In the genomic region with DNA sequence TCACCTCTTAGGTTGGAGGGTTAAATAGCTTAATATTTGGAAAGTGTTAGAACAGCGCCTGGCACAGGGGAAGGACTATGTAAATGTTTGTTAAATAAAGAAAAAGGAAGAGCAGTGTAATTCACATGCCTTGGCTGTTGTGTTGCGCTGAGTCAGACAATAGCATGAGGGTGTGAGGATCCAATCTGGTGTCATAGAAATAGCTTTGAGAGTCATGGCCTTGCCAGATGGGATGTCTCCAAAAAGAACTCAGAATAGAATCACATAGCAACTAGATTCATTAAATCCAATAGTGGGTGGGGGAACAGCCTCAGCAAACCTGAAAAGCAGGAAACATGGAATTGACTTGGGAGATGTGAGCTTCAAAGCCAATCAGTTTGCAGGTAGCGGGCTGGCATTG, we compare ENCODE assay signal across 17 cellular contexts. TPM values are rescaled to one million over a fixed set of nuclear protein-coding genes. Genes with fewer than 3 reads are reported as not detected.
A peak's percentile ranks its signal among the peaks of the same experiment; 100 is the strongest.
DNase-seq lines count a peak whose midpoint lies in the region; ATAC-seq, FAIRE-seq and TF ChIP-seq lines count a peak whose summit lies in the region.
"Had no signal": no experiment of that assay in that cellular context is flagged by ENCODE, and none has a peak within 500 bp of the region (broad histone marks: within the 10 kb centered on the region; RNA-seq: fewer than 3 reads in every experiment).

No MANE protein-coding gene starts in this region.

- H4K8ac ChIP-seq in H1 (ENCODE audit: extremely low read depth, insufficient read depth, low read length): no peak overlapping the region

- no peak overlapping the region for H2BK5ac ChIP-seq in H1 (ENCODE audit: low read depth, low read length)

- no peak overlapping the region for H3K14ac ChIP-seq in H1 (ENCODE audit: insufficient read length)

- no peak for TF ChIP-seq EP300 in H1 (IDR thresholded peaks at IDR 0.05; ENCODE audit: borderline replicate concordance in 1 of 2, low read depth in 2 of 2, low read length in 2 of 2)
- TF ChIP-seq EP300 in suprapubic skin (IDR thresholded peaks at IDR 0.05): no peak

- H2BK15ac ChIP-seq in H1 (ENCODE audit: low read length): no peak overlapping the region

- FAIRE-seq in H1 (lab: Jason Lieb, UNC): no peak
- FAIRE-seq in H54 (lab: Jason Lieb, UNC): no peak
- FAIRE-seq: A549, colon had no signal

- intact Hi-C loops in lower lobe of right lung (cut with DNase I): no loop called here

- TF ChIP-seq POLR2A in H1 (IDR thresholded peaks at IDR 0.05; ENCODE audit: control extremely low read depth in 1 of 2, low read depth in 2 of 2, low read length in 2 of 2) (no peak), suprapubic skin (IDR thresholded peaks at IDR 0.05) (no peak), H54 (IDR thresholded peaks at IDR 0.05; ENCODE audit: low read depth, low read length) (no peak)

- H4K91ac ChIP-seq in H1 (replicated peaks; ENCODE audit: insufficient read length, low read length): no peak overlapping the region

- H3K23me2 ChIP-seq in H1 (ENCODE audit: low read depth, low read length): peaks cover 9% of the 10 kb centered on the region

- POLR2A ChIA-PET in H1 (lab: Charles Lee; ENCODE audit: partially characterized antibody): interaction anchor here (1.8 kb wide), 1 partner anchor 9 kb away, joined by 5 read pairs; no protein-coding TSS in a partner anchor

- peaks cover 0 to 8% of the 10 kb centered on the region in 2 experiments for H3K79me2 ChIP-seq in H1 (ENCODE audit: control insufficient read depth in 1 of 2, insufficient read depth in 2 of 2, low read length in 2 of 2)

- H3K23ac ChIP-seq in H1 (ENCODE audit: insufficient read length): no peak overlapping the region

- H3K4me1 ChIP-seq in H1 (replicated peaks in 1 of 4; ENCODE audit: control insufficient read depth in 3 of 4, insufficient read depth in 4 of 4, low read length in 3 of 4): peaks cover 0 to 8% (median 3%) of the 10 kb centered on the region in 4 experiments; a peak in 4 of 7 replicates
- peaks cover 26% of the 10 kb centered on the region for H3K4me1 ChIP-seq in lower lobe of right lung
- peaks cover 28% of the 10 kb centered on the region for H3K4me1 ChIP-seq in suprapubic skin

- peaks cover 0 to 2% of the 10 kb centered on the region in 2 experiments for H4K20me1 ChIP-seq in H1 (replicated peaks in 1 of 2; ENCODE audit: control insufficient read depth in 1 of 2, insufficient read depth in 2 of 2, low read length in 2 of 2)

- ATAC-seq in lower lobe of right lung: peak; percentile 10 to 39
- no peak for ATAC-seq in HG03097 (IDR thresholded peaks at IDR 0.05; ENCODE audit: low FRiP score, unreplicated experiment)
- no peak for ATAC-seq in HG02759 (IDR thresholded peaks at IDR 0.05; ENCODE audit: unreplicated experiment)
- ATAC-seq: A549 had no signal

- H2BK20ac ChIP-seq in H1 (ENCODE audit: low read length): no peak overlapping the region

- no peak for TF ChIP-seq RAD21 in H1 (IDR thresholded peaks at IDR 0.05 in 1 of 2, conservative IDR thresholded peaks at IDR 0.05 in 1 of 2; ENCODE audit: low read depth in 2 of 2, low read length in 2 of 2)

- no peak overlapping the region for H2BK120ac ChIP-seq in H1 (replicated peaks; ENCODE audit: low read depth, low read length)

- peaks cover 4% of the 10 kb centered on the region; the same call in 1 of the 2 replicates for H3K79me1 ChIP-seq in H1 (ENCODE audit: low read depth, low read length)

- H3K27ac ChIP-seq in H1 (ENCODE audit: low read depth, low read length) (no peak overlapping the region), lower lobe of right lung (peak overlapping the region; percentile 37), suprapubic skin (peak overlapping the region; percentile 77)
- H3K27ac ChIP-seq: A549, thyroid gland had no signal

- 80% methylated on average over 3 of the region's 3 CpGs; no CpG with 5 or more reads in 1 of the 2 experiments for WGBS in H1 (ENCODE audit: extremely low coverage in 1 of 2, insufficient coverage in 1 of 2, insufficient read length in 1 of 2, insufficient replicate concordance in 2 of 2, low coverage in 1 of 2, low lambda C conversion rate in 2 of 2, missing lambda C conversion rate in 1 of 2), 2 experiments
- WGBS in suprapubic skin: 48% methylated on average over 3 of the region's 3 CpGs

- TF ChIP-seq CTCF in H1 (IDR thresholded peaks at IDR 0.05; ENCODE audit: control extremely low read depth in 1 of 3, insufficient read depth in 1 of 3, low read depth in 1 of 3, low read length in 3 of 3): no peak
- TF ChIP-seq CTCF in lower lobe of right lung (IDR thresholded peaks at IDR 0.05): no peak
- no peak for TF ChIP-seq CTCF in suprapubic skin (IDR thresholded peaks at IDR 0.05)

- no peak overlapping the region for H3K18ac ChIP-seq in H1 (ENCODE audit: extremely low read depth, low read length)

- no peak overlapping the region for H4K5ac ChIP-seq in H1 (ENCODE audit: insufficient read length, low read depth, low read length)

- CTCF ChIA-PET in H1 (lab: Charles Lee; ENCODE audit: partially characterized antibody): interaction anchor here (1.0 to 1.3 kb wide), 5 partner anchors 10 to 275 kb away, joined by 3 to 6 read pairs (median 3); no protein-coding TSS in a partner anchor

- no peak overlapping the region for H2BK12ac ChIP-seq in H1 (ENCODE audit: low read depth, low read length)

- H2AFZ ChIP-seq in H1 (ENCODE audit: low read length): peak overlapping the region; percentile 63; the same call in 1 of the 2 replicates

- no peaks in the 10 kb centered on the region for H3K9me3 ChIP-seq in H1 (ENCODE audit: insufficient read depth in 2 of 2, low read depth in 1 of 2, low read length in 1 of 2)
- no peaks in the 10 kb centered on the region for H3K9me3 ChIP-seq in lower lobe of right lung
- no peaks in the 10 kb centered on the region for H3K9me3 ChIP-seq in suprapubic skin
- H3K9me3 ChIP-seq: A549, thyroid gland had no signal

- no peak overlapping the region for H3K4me3 ChIP-seq in H1 (ENCODE audit: extremely low read depth in 1 of 4, insufficient read depth in 2 of 4, low read depth in 3 of 4, low read length in 4 of 4)
- H3K4me3 ChIP-seq in lower lobe of right lung: no peak overlapping the region
- H3K4me3 ChIP-seq in suprapubic skin: no peak overlapping the region
- H3K4me3 ChIP-seq: A549, thyroid gland had no signal

- H3K56ac ChIP-seq in H1 (replicated peaks; ENCODE audit: insufficient read length, low read depth, low read length): no peak overlapping the region

- no peak overlapping the region for H3K9ac ChIP-seq in H1 (replicated peaks in 1 of 4; ENCODE audit: extremely low read depth in 1 of 4, low read depth in 3 of 4, low read length in 3 of 4)

- peak; percentile 12 for DNase-seq in NCI-H748 (lab: John Stamatoyannopoulos, UW; ENCODE audit: unreplicated experiment)
- DNase-seq in NCI-H748 treated with DMSO at 0.1 percent for 48 hours (lab: John Stamatoyannopoulos, UW): no peak
- no peak for DNase-seq in H1 (ENCODE audit: low read depth in 1 of 2, low spot score in 2 of 2)
- DNase-seq in lower lobe of right lung: no peak
- DNase-seq in suprapubic skin (ENCODE audit: low spot score in 2 of 2): peak in 1 of 2 donors; percentile 63
- no peak for DNase-seq in H54 (ENCODE audit: insufficient read length, low spot score)
- DNase-seq: activated CD4-positive, alpha-beta T cell treated with anti-CD3 and anti-CD28 coated beads, Interleukin-2, amount 50 U/mL, for 48 hours; activated naive CD4-positive, alpha-beta T cell; EL; glutamatergic neuron; MV-4-11; T-helper 1 cell had no signal

- H3K4ac ChIP-seq in H1 (replicated peaks; ENCODE audit: insufficient read length, low read depth, low read length): no peak overlapping the region

- H3K36me3 ChIP-seq in H1 (ENCODE audit: control insufficient read depth in 2 of 4, insufficient read depth in 4 of 4, low read length in 3 of 4) (no peaks in the 10 kb centered on the region), lower lobe of right lung (no peaks in the 10 kb centered on the region), suprapubic skin (no peaks in the 10 kb centered on the region)
- H3K36me3 ChIP-seq: thyroid gland had no signal

- H2AK5ac ChIP-seq in H1 (ENCODE audit: low read depth, low read length): no peak overlapping the region

- H3K27me3 ChIP-seq in H1 (replicated peaks in 1 of 4; ENCODE audit: control insufficient read depth in 3 of 4, extremely low read depth in 1 of 4, insufficient read depth in 3 of 4, low read length in 3 of 4) (no peaks in the 10 kb centered on the region), lower lobe of right lung (ENCODE audit: low read depth) (no peaks in the 10 kb centered on the region), suprapubic skin (no peaks in the 10 kb centered on the region)
- H3K27me3 ChIP-seq: thyroid gland had no signal

- no peak overlapping the region for H3K4me2 ChIP-seq in H1 (ENCODE audit: insufficient read depth in 1 of 2, low read depth in 2 of 2, low read length in 2 of 2)
- H3K4me2 ChIP-seq: A549 had no signal

TF ChIP-seq in H1, 55 proteins besides CTCF, POLR2A, EP300 and RAD21 (continues in another document):
- TF ChIP-seq ASH2L (IDR thresholded peaks at IDR 0.05; ENCODE audit: low read length): no peak
- no peak for TF ChIP-seq CEBPB (IDR thresholded peaks at IDR 0.05; ENCODE audit: low read depth, low read length)
- TF ChIP-seq RNF2 (IDR thresholded peaks at IDR 0.05; ENCODE audit: borderline replicate concordance, low read depth, low read length, missing control alignments, poor library complexity, severe bottlenecking): no peak
- TF ChIP-seq EGR1 (IDR thresholded peaks at IDR 0.05; ENCODE audit: borderline replicate concordance, low read depth, low read length): no peak

RNA-seq across cellular contexts. Expression of a gene that starts 3.9 kb away (rescaled TPM):
- total RNA-seq in H1 (2021; fragmentation: NEBNext Ultra II Directional; extraction: Animal tissue kit (Norgen Biotek cat#: 25700)): 18.9 and 20.0 TPM in 2 replicates
- 5.6 and 5.9 TPM in 2 replicates for polyA plus RNA-seq in H1 (2011; rRNA removed)
- 7.1 TPM for polyA plus RNA-seq in H1 (2011; cell fraction: cytosol; rRNA removed)
- 11.6 TPM for polyA plus RNA-seq in H1 (2011; cell fraction: nucleus; rRNA removed)
- polyA plus RNA-seq in H1 (2012, experiment 1 of 2): 8.2 to 12.0 TPM (median 11.2 TPM) in 4 replicates
- polyA plus RNA-seq in H1 (2012, experiment 2 of 2): 3.8 TPM
- 8.5 TPM for polyA plus RNA-seq in H1 (2013, experiment 1 of 2)
- polyA plus RNA-seq in H1 (2013, experiment 2 of 2): 8.7 TPM
- 17.2 and 17.8 TPM in 2 replicates for polyA minus RNA-seq in H1 (2011; rRNA and poly(A)+ RNA removed)
- polyA minus RNA-seq in H1 (2011; cell fraction: cytosol; rRNA and poly(A)+ RNA removed): 14.5 TPM
- polyA minus RNA-seq in H1 (2011; cell fraction: nucleus; rRNA and poly(A)+ RNA removed): 9.7 TPM
- 29.7 TPM for total RNA-seq in lower lobe of right lung
- 10 to 100 TPM; 25.8 to 48.4 (median 30.8) TPM for total RNA-seq in suprapubic skin

RNA-seq across cellular contexts. Expression of a gene that starts 37.7 kb away (rescaled TPM):
- total RNA-seq in H1 (2021; fragmentation: NEBNext Ultra II Directional; extraction: Animal tissue kit (Norgen Biotek cat#: 25700)): 56.5 TPM in 2 replicates
- 23.0 and 23.7 TPM in 2 replicates for polyA plus RNA-seq in H1 (2011; rRNA removed)
- polyA plus RNA-seq in H1 (2011; cell fraction: cytosol; rRNA removed): 36.1 TPM
- polyA plus RNA-seq in H1 (2011; cell fraction: nucleus; rRNA removed): 49.0 TPM
- 47.3 to 53.5 TPM (median 50.9 TPM) in 4 replicates for polyA plus RNA-seq in H1 (2012, experiment 1 of 2)
- polyA plus RNA-seq in H1 (2012, experiment 2 of 2): 11.6 TPM
- 23.4 TPM for polyA plus RNA-seq in H1 (2013, experiment 1 of 2)
- polyA plus RNA-seq in H1 (2013, experiment 2 of 2): 25.2 TPM
- polyA minus RNA-seq in H1 (2011; rRNA and poly(A)+ RNA removed): 15.1 and 20.0 TPM in 2 replicates
- 28.0 TPM for polyA minus RNA-seq in H1 (2011; cell fraction: cytosol; rRNA and poly(A)+ RNA removed)
- polyA minus RNA-seq in H1 (2011; cell fraction: nucleus; rRNA and poly(A)+ RNA removed): 44.0 TPM
- 73.5 TPM for total RNA-seq in lower lobe of right lung
- 10 to 100 TPM; 22.3 to 46.8 (median 29.2) TPM for total RNA-seq in suprapubic skin

Comparison
In these comparisons a context has a peak if more than half of its experiments do, and no peak if none do; other contexts are left out.
1. ATAC-seq: peak in lower lobe of right lung (2 of 2); none in HG03097 (single experiment) and HG02759 (single experiment).